ENCODE assay signal across 23 cellular contexts in genomic region chr4:81628489-81628888, GRCh38.
DNase-seq lines count a peak whose midpoint lies in the region; ATAC-seq and TF ChIP-seq lines count a peak whose summit lies in the region.
"Had no signal": no experiment of that assay in that cellular context is flagged by ENCODE, and none has a peak within 500 bp of the region (broad histone marks: within the 10 kb centered on the region; RNA-seq: fewer than 3 reads in every experiment).

No MANE protein-coding gene starts in this region.

- H3K27me3 ChIP-seq in mammary epithelial cell (ENCODE audit: insufficient read depth, low read length) (no peaks in the 10 kb centered on the region), breast epithelium (no peaks in the 10 kb centered on the region), lower lobe of right lung (ENCODE audit: low read depth) (no peaks in the 10 kb centered on the region)
- H3K27me3 ChIP-seq: gastrocnemius medialis, neutrophil, tibial nerve had no signal

- no peak for TF ChIP-seq POLR2A in breast epithelium (IDR thresholded peaks at IDR 0.05)
- no peak for TF ChIP-seq POLR2A in GM18505 (IDR thresholded peaks at IDR 0.05; ENCODE audit: borderline replicate concordance, extremely low read depth, insufficient read depth, insufficient read length)

- H3K27ac ChIP-seq in mammary epithelial cell (ENCODE audit: insufficient read depth, low read depth, low read length) (no peak overlapping the region), breast epithelium (no peak overlapping the region), lower lobe of right lung (no peak overlapping the region)
- H3K27ac ChIP-seq: C4-2B, epithelial cell of prostate, gastrocnemius medialis, left ventricle myocardium inferior, neutrophil, tibial nerve had no signal

- H3K79me2 ChIP-seq in mammary epithelial cell (ENCODE audit: insufficient read depth, low read length): no peaks in the 10 kb centered on the region

- DNase-seq in mammary epithelial cell: peak; percentile 20
- DNase-seq in breast epithelium (ENCODE audit: low spot score in 2 of 2): no peak
- DNase-seq in glomerular visceral epithelial cell (ENCODE audit: extremely low spot score): peak; percentile 68
- no peak for DNase-seq in germinal center (ENCODE audit: low spot score)
- no peak for DNase-seq in lower lobe of right lung
- DNase-seq: activated CD4-positive, alpha-beta memory T cell treated with anti-CD3 and anti-CD28 coated beads for 36 hours; activated T-cell treated with anti-CD3 and anti-CD28 coated beads, Interleukin-2, amount 50 U/mL, for 72 hours; dermis blood vessel endothelial cell; DMS 273 treated with DMSO at 0.1 percent for 48 hours; gastrocnemius medialis; GDM1; IMR-90; left ventricle myocardium inferior; NCI-H187 treated with DMSO at 0.1 percent for 48 hours; Right ventricle myocardium superior; stimulated activated CD4-positive, alpha-beta T cell treated with anti-CD3 and anti-CD28 coated beads, Interleukin-12 subunit alpha, Interleukin-12 subunit beta, amount 100 ng/mL, for 4 hours had no signal

- ATAC-seq in HG03159 (IDR thresholded peaks at IDR 0.05; ENCODE audit: unreplicated experiment) (peak; percentile 62), GM21529 (IDR thresholded peaks at IDR 0.05; ENCODE audit: unreplicated experiment) (no peak), GM18505 (IDR thresholded peaks at IDR 0.05; ENCODE audit: unreplicated experiment) (no peak), lower lobe of right lung (no peak)
- ATAC-seq: gastrocnemius medialis had no signal

- H3K4me2 ChIP-seq in mammary epithelial cell (ENCODE audit: insufficient read depth, low read depth, low read length): no peak overlapping the region

- H2AFZ ChIP-seq in mammary epithelial cell (ENCODE audit: low read depth, low read length): no peak overlapping the region

- H3K9me3 ChIP-seq in mammary epithelial cell (replicated peaks; ENCODE audit: insufficient read depth, low read length) (no peaks in the 10 kb centered on the region), breast epithelium (no peaks in the 10 kb centered on the region), lower lobe of right lung (no peaks in the 10 kb centered on the region)
- H3K9me3 ChIP-seq: gastrocnemius medialis, left ventricle myocardium inferior, neutrophil, tibial nerve had no signal

- H3K4me1 ChIP-seq in mammary epithelial cell (ENCODE audit: insufficient read depth, low read length): peaks cover 13% of the 10 kb centered on the region
- H3K4me1 ChIP-seq in breast epithelium: no peaks in the 10 kb centered on the region
- H3K4me1 ChIP-seq in lower lobe of right lung: no peaks in the 10 kb centered on the region

- dilution Hi-C loops in mammary epithelial cell (cut with HindIII; ENCODE audit: low sequenced_read_pairs): no loop called here

- intact Hi-C loops in mammary epithelial cell (cut with micrococcal nuclease) (no loop called here), breast epithelium (cut with DNase I; ENCODE audit: low total_unique reads) (no loop called here), lower lobe of right lung (cut with DNase I) (no loop called here)

- no peaks in the 10 kb centered on the region for H4K20me1 ChIP-seq in mammary epithelial cell (ENCODE audit: insufficient read depth, low read length)

- in situ Hi-C loops in mammary epithelial cell (cut with MboI; ENCODE audit: low sequenced_read_pairs in 2 of 2): no loop called here

- WGBS in mammary epithelial cell (ENCODE audit: low coverage, missing lambda C conversion rate): 63% methylated on average over 3 of the region's 3 CpGs

- BruUV-seq in mammary epithelial cell (replicated peaks; lab: Mats Ljungman, UMichigan): no TSS peak

- H3K4me3 ChIP-seq in mammary epithelial cell (replicated peaks in 1 of 3; ENCODE audit: insufficient read depth in 1 of 3, low read depth in 2 of 3, low read length in 3 of 3): no peak overlapping the region
- H3K4me3 ChIP-seq in breast epithelium: no peak overlapping the region
- H3K4me3 ChIP-seq in lower lobe of right lung: no peak overlapping the region
- H3K4me3 ChIP-seq: gastrocnemius medialis, left ventricle myocardium inferior, tibial nerve had no signal

- H3K36me3 ChIP-seq in mammary epithelial cell (ENCODE audit: insufficient read depth, low read length): no peaks in the 10 kb centered on the region
- H3K36me3 ChIP-seq in breast epithelium: no peaks in the 10 kb centered on the region
- no peaks in the 10 kb centered on the region for H3K36me3 ChIP-seq in lower lobe of right lung
- H3K36me3 ChIP-seq: gastrocnemius medialis, left ventricle myocardium inferior, neutrophil, tibial nerve had no signal

- CTCF ChIA-PET in mammary epithelial cell (lab: Charles Lee; ENCODE audit: low non-redundant PET): no interaction called here

- no peak overlapping the region for H3K9ac ChIP-seq in mammary epithelial cell (ENCODE audit: insufficient read depth, low read length)

- TF ChIP-seq CTCF in mammary epithelial cell (conservative IDR thresholded peaks at IDR 0.05 in 1 of 2, IDR thresholded peaks at IDR 0.05 in 1 of 2; ENCODE audit: extremely low read depth in 1 of 2, insufficient read depth in 1 of 2, low read depth in 1 of 2, low read length in 2 of 2) (no peak), breast epithelium (IDR thresholded peaks at IDR 0.05) (no peak), lower lobe of right lung (IDR thresholded peaks at IDR 0.05) (no peak)

Comparison
In these comparisons a context has a peak if more than half of its experiments do, and no peak if none do; other contexts are left out.
1. DNase-seq: peak in mammary epithelial cell (single experiment) and glomerular visceral epithelial cell (single experiment); none in breast epithelium (0 of 2), germinal center (single experiment) and lower lobe of right lung (single experiment).